Comparison of ENCODE assay signal across 1 cellular context in genomic region chr1:106889054-106889453, GRCh38.
TF ChIP-seq lines count a peak whose summit lies in the region.

No MANE protein-coding gene starts in this region.

TF ChIP-seq in WTC11, 78 proteins besides CTCF, POLR2A, EP300 and RAD21 (continued from another document):
- TF ChIP-seq ERG (CRISPR knock-in tag; IDR thresholded peaks at IDR 0.05), result no peak
- TF ChIP-seq FOXK1 (CRISPR knock-in tag; IDR thresholded peaks at IDR 0.05), result no peak
- TF ChIP-seq, protein P1, sequence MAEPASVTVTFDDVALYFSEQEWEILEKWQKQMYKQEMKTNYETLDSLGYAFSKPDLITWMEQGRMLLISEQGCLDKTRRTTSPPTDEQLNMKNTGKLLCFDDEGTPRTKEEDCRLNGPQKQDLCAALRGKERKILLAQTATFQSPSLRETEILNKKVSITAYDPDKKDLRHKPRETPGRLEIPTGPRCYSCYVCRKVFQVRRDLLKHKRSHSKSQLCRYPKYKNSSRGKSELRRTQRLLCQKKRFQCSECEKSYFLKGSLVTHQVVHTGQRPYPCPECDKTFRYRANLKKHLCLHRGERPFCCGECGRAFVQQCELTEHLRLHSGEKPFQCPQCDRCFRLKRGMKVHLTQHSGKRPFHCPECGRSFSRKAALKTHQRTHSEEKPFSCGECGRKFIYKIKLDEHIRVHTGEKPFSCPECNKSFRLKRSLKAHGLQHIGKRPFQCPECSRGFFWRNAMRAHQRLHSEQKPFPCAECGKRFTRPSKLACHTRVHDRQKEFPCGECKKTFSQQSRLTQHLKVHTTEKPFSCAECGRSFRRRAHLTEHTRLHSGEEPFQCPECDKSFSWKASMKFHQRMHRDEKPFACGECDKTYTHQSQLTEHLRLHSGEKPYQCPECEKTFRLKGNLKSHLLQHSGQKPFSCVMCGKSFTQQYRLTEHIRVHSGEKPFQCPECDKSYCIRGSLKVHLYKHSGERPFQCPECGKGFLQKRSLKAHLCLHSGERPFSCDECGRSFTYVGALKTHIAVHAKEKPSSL (CRISPR knock-in tag; conservative IDR thresholded peaks at IDR 0.05), result no peak
- no peak for TF ChIP-seq ZNF317 (CRISPR knock-in tag; IDR thresholded peaks at IDR 0.05; ENCODE audit: borderline replicate concordance, low read depth)
- TF ChIP-seq GABPB1 (CRISPR knock-in tag; IDR thresholded peaks at IDR 0.05), result no peak
- no peak for TF ChIP-seq SMAD3 (CRISPR knock-in tag; IDR thresholded peaks at IDR 0.05; ENCODE audit: borderline replicate concordance)
- TF ChIP-seq RORB (CRISPR knock-in tag; IDR thresholded peaks at IDR 0.05), result no peak
